In genomic region chr11:58582437-58582836, GRCh38 we compare ENCODE assay signal across 16 cellular contexts. TPM values are rescaled to one million over a fixed set of nuclear protein-coding genes. Genes with fewer than 3 reads are reported as not detected.
DNase-seq lines count a peak whose midpoint lies in the region; ATAC-seq, FAIRE-seq and TF ChIP-seq lines count a peak whose summit lies in the region.
"Had no signal": no experiment of that assay in that cellular context is flagged by ENCODE, and none has a peak within 500 bp of the region (broad histone marks: within the 10 kb centered on the region; RNA-seq: fewer than 3 reads in every experiment).

No MANE protein-coding gene starts in this region.

- H3K36me3 ChIP-seq in ACC112 (ENCODE audit: insufficient read depth, low read length), result peaks cover 13% of the 10 kb centered on the region
- peaks cover 39% of the 10 kb centered on the region for H3K36me3 ChIP-seq in DND-41 (ENCODE audit: insufficient read depth, low read length)
- H3K36me3 ChIP-seq in keratinocyte (ENCODE audit: control insufficient read depth in 2 of 2, extremely low read depth in 1 of 2, insufficient read depth in 2 of 2, low read length in 2 of 2), result peaks cover 1 to 11% of the 10 kb centered on the region in 2 experiments
- H3K36me3 ChIP-seq in tibial artery, result peaks cover 0 to 12% (median 0%) of the 10 kb centered on the region in 3 donors

- H3K27ac ChIP-seq in ACC112 (ENCODE audit: low read depth, low read length) (no peak overlapping the region), DND-41 (ENCODE audit: low read length) (no peak overlapping the region), keratinocyte (ENCODE audit: control insufficient read depth, insufficient read depth, low read length) (no peak overlapping the region), tibial artery (no peak overlapping the region)
- H3K27ac ChIP-seq: C4-2B, SJSA1 had no signal

- DNase-seq in DND-41 (no peak), T-helper 17 cell (no peak), keratinocyte (ENCODE audit: low read depth, low spot score) (no peak), immature natural killer cell (no peak), NCI-H82 (lab: John Stamatoyannopoulos, UW) (no peak), tibial artery (no peak)
- DNase-seq in effector CD4-positive, alpha-beta T cell, result no peak
- DNase-seq: cerebellar nuclear complex, gastrocnemius medialis, mesendoderm, NCI-H1105, nucleus accumbens, stomach had no signal

- H3K9ac ChIP-seq in DND-41 (ENCODE audit: low read depth, low read length), result peak overlapping the region; percentile 32
- no peak overlapping the region for H3K9ac ChIP-seq in keratinocyte (ENCODE audit: control insufficient read depth, extremely low read depth, insufficient read depth, low read length)

- H3K4me2 ChIP-seq in DND-41 (ENCODE audit: insufficient read depth, low read length) (peak overlapping the region; percentile 75), keratinocyte (ENCODE audit: control insufficient read depth, extremely low read depth, insufficient read depth, low read depth, low read length) (peak overlapping the region; percentile 99)

- peak overlapping the region; percentile 68 for H3K27ac Mint-ChIP-seq in T-helper 17 cell
- H3K27ac Mint-ChIP-seq in immature natural killer cell, result peak overlapping the region in 3 of 6 donors; percentile 19 to 62 (median 56)

- H2AFZ ChIP-seq in ACC112 (ENCODE audit: low read length, unreplicated experiment), result no peak overlapping the region
- H2AFZ ChIP-seq in DND-41 (ENCODE audit: low read depth, low read length), result no peak overlapping the region
- no peak overlapping the region for H2AFZ ChIP-seq in keratinocyte (ENCODE audit: control insufficient read depth, low read length)

- no peak for TF ChIP-seq CTCF in DND-41 (IDR thresholded peaks at IDR 0.05; ENCODE audit: borderline replicate concordance, extremely low read depth, low read length, poor library complexity, severe bottlenecking)
- TF ChIP-seq CTCF in keratinocyte (optimal IDR thresholded peaks at IDR 0.05 in 1 of 3, IDR thresholded peaks at IDR 0.05 in 1 of 3, conservative IDR thresholded peaks at IDR 0.05 in 1 of 3; ENCODE audit: extremely low read depth in 1 of 3, insufficient read depth in 2 of 3, low read length in 3 of 3), result no peak
- no peak for TF ChIP-seq CTCF in tibial artery (IDR thresholded peaks at IDR 0.05)

- intact Hi-C loops in tibial artery (cut with DNase I; ENCODE audit: low total_unique reads), result no loop called here

- FAIRE-seq in keratinocyte (lab: Jason Lieb, UNC), result no peak

- no peaks in the 10 kb centered on the region for H3K9me3 Mint-ChIP-seq in immature natural killer cell

- H3K4me3 ChIP-seq in ACC112 (ENCODE audit: low read depth, low read length), result peak overlapping the region; percentile 88
- peak overlapping the region in 1 of 2 experiments; percentile 33; a peak in 1 of 4 replicates for H3K4me3 ChIP-seq in DND-41 (ENCODE audit: low read depth in 1 of 2, low read length in 2 of 2)
- peak overlapping the region in 1 of 3 experiments; percentile 43 for H3K4me3 ChIP-seq in keratinocyte (ENCODE audit: control insufficient read depth in 2 of 3, extremely low read depth in 1 of 3, insufficient read depth in 2 of 3, low read depth in 1 of 3, low read length in 3 of 3)
- no peak overlapping the region for H3K4me3 ChIP-seq in tibial artery
- H3K4me3 ChIP-seq: gastrocnemius medialis, SJSA1, stomach had no signal

- H3K4me1 ChIP-seq in ACC112 (ENCODE audit: control insufficient read depth, insufficient read depth, low read length, unreplicated experiment) (peaks cover 32% of the 10 kb centered on the region), DND-41 (ENCODE audit: insufficient read depth, low read length) (peaks cover 37% of the 10 kb centered on the region), keratinocyte (ENCODE audit: control insufficient read depth, extremely low read depth, insufficient read depth, low read length) (peaks cover 23% of the 10 kb centered on the region), tibial artery (peaks cover 0 to 47% (median 18%) of the 10 kb centered on the region in 4 donors)

- H3K36me3 Mint-ChIP-seq in T-helper 17 cell (ENCODE audit: low read depth), result no peaks in the 10 kb centered on the region
- H3K36me3 Mint-ChIP-seq in immature natural killer cell, result peaks cover 0 to 10% (median 4%) of the 10 kb centered on the region in 3 donors

- peaks cover 43% of the 10 kb centered on the region for H3K4me1 Mint-ChIP-seq in T-helper 17 cell
- H3K4me1 Mint-ChIP-seq in immature natural killer cell, result peaks cover 43 to 75% of the 10 kb centered on the region in 2 donors

- H3K9me3 ChIP-seq in DND-41 (ENCODE audit: insufficient read depth, low read length, severe bottlenecking) (no peaks in the 10 kb centered on the region), T-helper 17 cell (ENCODE audit: control insufficient read depth, low read length, poor library complexity, severe bottlenecking) (no peaks in the 10 kb centered on the region), keratinocyte (ENCODE audit: control insufficient read depth, low read depth, low read length) (no peaks in the 10 kb centered on the region), tibial artery (no peaks in the 10 kb centered on the region)
- H3K9me3 ChIP-seq: gastrocnemius medialis, SJSA1, stomach had no signal

- dilution Hi-C loops in keratinocyte (cut with MboI; ENCODE audit: extremely low pct_ligation_motif_present, low sequenced_read_pairs), result no loop called here

- ATAC-seq in DND-41 (ENCODE audit: insufficient read depth, low read depth), result no peak
- no peak for ATAC-seq in T-helper 17 cell
- ATAC-seq: gastrocnemius medialis had no signal

- H3K4me3 Mint-ChIP-seq in T-helper 17 cell (no peak overlapping the region), immature natural killer cell (peak overlapping the region in 1 of 5 donors; percentile 14)

- H4K20me1 ChIP-seq in DND-41 (ENCODE audit: insufficient read depth, low read length) (peaks cover 66% of the 10 kb centered on the region; the same call in 1 of the 2 replicates), keratinocyte (ENCODE audit: control insufficient read depth, extremely low read depth, insufficient read depth, low read length) (peaks cover 3% of the 10 kb centered on the region)

- H3K9me1 ChIP-seq in keratinocyte (ENCODE audit: control insufficient read depth, extremely low read depth, insufficient read depth, low read length), result no peaks in the 10 kb centered on the region

- H3K27me3 ChIP-seq in ACC112 (ENCODE audit: insufficient read depth, low read length) (no peaks in the 10 kb centered on the region), DND-41 (ENCODE audit: insufficient read depth, low read length, poor library complexity) (no peaks in the 10 kb centered on the region), keratinocyte (ENCODE audit: control insufficient read depth, extremely low read depth, insufficient read depth, low read length) (no peaks in the 10 kb centered on the region), tibial artery (no peaks in the 10 kb centered on the region)
- H3K27me3 ChIP-seq: gastrocnemius medialis, SJSA1, stomach had no signal

- H3K27me3 Mint-ChIP-seq in T-helper 17 cell, result no peaks in the 10 kb centered on the region
- H3K27me3 Mint-ChIP-seq in immature natural killer cell (ENCODE audit: low read depth in 3 of 3), result peaks cover 20 to 24% (median 23%) of the 10 kb centered on the region in 3 donors

- H3K79me2 ChIP-seq in ACC112 (ENCODE audit: control insufficient read depth, insufficient read depth, low read length, unreplicated experiment) (peaks cover 78% of the 10 kb centered on the region), DND-41 (ENCODE audit: insufficient read depth, low read length) (peaks cover 84% of the 10 kb centered on the region), keratinocyte (ENCODE audit: control insufficient read depth, insufficient read depth, low read length) (peaks cover 81% of the 10 kb centered on the region)

RNA-seq across cellular contexts. Expression of gene ZFP91, which starts 3.6 kb away (rescaled TPM):
- 10 to 100 TPM; 36.1 to 43.2 TPM for total RNA-seq in T-helper 17 cell
- polyA plus RNA-seq in keratinocyte (30.1 to 45.6 TPM (median 34.0 TPM) in 3 replicates), immature natural killer cell (10 to 100 TPM in 2 of 3 donors, 1 to 10 TPM in 1; 6.6 to 15.4 (median 10.8) TPM)
- 14.5 TPM for polyA plus RNA-seq in keratinocyte (2011; ENCODE audit: low read depth)
- 30.4 and 45.7 TPM in 2 replicates for polyA plus RNA-seq in keratinocyte (2011; cell fraction: cytosol; rRNA removed)
- 28.5 and 40.5 TPM in 2 replicates for polyA plus RNA-seq in keratinocyte (2011; cell fraction: nucleus; rRNA removed)
- polyA plus RNA-seq in keratinocyte (2012; ENCODE audit: low replicate concordance), result 21.6 and 38.7 TPM in 2 replicates
- 14.7 to 40.9 TPM (median 25.4 TPM) in 3 replicates for polyA minus RNA-seq in keratinocyte
- polyA minus RNA-seq in keratinocyte (2011; cell fraction: cytosol; rRNA and poly(A)+ RNA removed), result 27.4 TPM
- polyA minus RNA-seq in keratinocyte (2011; cell fraction: nucleus; rRNA and poly(A)+ RNA removed), result 19.5 and 35.0 TPM in 2 replicates

RNA-seq across cellular contexts. Expression of gene LPXN, which starts 6.8 kb away (rescaled TPM):
- total RNA-seq in T-helper 17 cell, result 10 to 100 TPM; 92.8 to 99.8 TPM
- polyA plus RNA-seq in keratinocyte (83.9 to 147 TPM (median 92.5 TPM) in 3 replicates), immature natural killer cell (100 to 1,000 TPM; 153 to 217 (median 197) TPM)
- polyA plus RNA-seq in keratinocyte (2011; ENCODE audit: low read depth), result 0.85 TPM
- polyA plus RNA-seq in keratinocyte (2011; cell fraction: cytosol; rRNA removed), result 94.2 and 142 TPM in 2 replicates
- 74.5 and 80.4 TPM in 2 replicates for polyA plus RNA-seq in keratinocyte (2011; cell fraction: nucleus; rRNA removed)
- 4.0 and 94.1 TPM in 2 replicates for polyA plus RNA-seq in keratinocyte (2012; ENCODE audit: low replicate concordance)
- polyA minus RNA-seq in keratinocyte, result 85.8 to 114 TPM (median 103 TPM) in 3 replicates
- 44.7 TPM for polyA minus RNA-seq in keratinocyte (2011; cell fraction: cytosol; rRNA and poly(A)+ RNA removed)
- polyA minus RNA-seq in keratinocyte (2011; cell fraction: nucleus; rRNA and poly(A)+ RNA removed), result 32.9 and 63.1 TPM in 2 replicates

RNA-seq across cellular contexts. Expression of gene CNTF, which starts 40.0 kb away (rescaled TPM):
- total RNA-seq in T-helper 17 cell, result 1 to 10 TPM; 3.8 to 4.3 TPM
- polyA plus RNA-seq in keratinocyte (0.96 to 1.9 TPM (median 1.3 TPM) in 3 replicates), immature natural killer cell (under 1 TPM in 1 of 3 donors, not detected in 2; 0.46 TPM)
- 0.14 TPM for polyA plus RNA-seq in keratinocyte (2011; ENCODE audit: low read depth)
- 0.58 and 0.79 TPM in 2 replicates for polyA plus RNA-seq in keratinocyte (2011; cell fraction: cytosol; rRNA removed)
- polyA plus RNA-seq in keratinocyte (2011; cell fraction: nucleus; rRNA removed), result 2.7 and 3.2 TPM in 2 replicates
- 1.0 and 1.2 TPM in 2 replicates for polyA plus RNA-seq in keratinocyte (2012; ENCODE audit: low replicate concordance)
- polyA minus RNA-seq in keratinocyte, result 1.4 to 8.4 TPM (median 2.8 TPM) in 3 replicates
- polyA minus RNA-seq in keratinocyte (2011; cell fraction: cytosol; rRNA and poly(A)+ RNA removed), result not detected
- polyA minus RNA-seq in keratinocyte (2011; cell fraction: nucleus; rRNA and poly(A)+ RNA removed), result 4.9 and 6.8 TPM in 2 replicates
